24 cellular contexts compared by ENCODE assay signal in the genomic region with DNA sequence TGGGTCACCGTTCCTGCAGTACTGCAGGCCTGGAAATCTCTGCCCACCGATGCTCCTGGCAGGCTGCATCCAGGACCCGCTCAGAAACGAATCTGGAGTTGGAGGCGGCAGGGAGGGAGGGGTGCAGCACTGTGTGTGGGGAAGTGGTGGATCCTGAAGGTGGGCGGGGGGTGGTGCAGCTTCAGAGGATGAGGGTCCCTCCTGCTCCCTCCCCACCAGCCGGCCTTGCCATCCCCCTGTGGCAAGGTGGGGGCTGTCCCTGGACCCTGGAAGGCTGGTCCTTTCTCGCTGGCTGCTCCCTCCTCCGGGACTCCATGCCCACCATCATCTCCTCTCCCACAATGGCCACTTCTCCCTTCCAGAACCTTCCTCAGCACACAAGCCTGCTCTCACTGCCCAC.
"Had no signal": no experiment of that assay in that cellular context is flagged by ENCODE, and none has a peak within 500 bp of the region (broad histone marks: within the 10 kb centered on the region; RNA-seq: fewer than 3 reads in every experiment).

No MANE protein-coding gene starts in this region.

- H3K27me3 ChIP-seq: heart left ventricle, neutrophil, ovary, testis, tibial nerve, uterus had no signal

- H3K27ac Mint-ChIP-seq: memory B cell; natural killer cell treated with Interleukin-12 subunit alpha and Interleukin-12 subunit beta and Interleukin-15 and Interleukin-18, amount 100 ng/mL, for 72 hours; progenitor cell of endocrine pancreas; stimulated activated naive CD8-positive, alpha-beta T cell treated with anti-CD3 and anti-CD28 coated beads, Interleukin-15, Interleukin-2, amounts not matched to agents 100 ng/mL and 50 ng/mL, for 24 hours had no signal

- H3K36me3 ChIP-seq: heart left ventricle, neutrophil, ovary, tibial nerve, uterus had no signal

- H3K4me3 Mint-ChIP-seq: central memory CD8-positive, alpha-beta T cell; memory B cell; natural killer cell treated with Interleukin-12 subunit alpha and Interleukin-12 subunit beta and Interleukin-15 and Interleukin-18, amount 100 ng/mL, for 72 hours; stimulated activated naive CD8-positive, alpha-beta T cell treated with anti-CD3 and anti-CD28 coated beads, Interleukin-15, Interleukin-2, amounts not matched to agents 100 ng/mL and 50 ng/mL, for 24 hours had no signal

- H3K4me1 Mint-ChIP-seq: central memory CD8-positive, alpha-beta T cell; memory B cell had no signal

- H3K4me2 ChIP-seq: smooth muscle cell had no signal

- H3K36me3 Mint-ChIP-seq: memory B cell; natural killer cell treated with Interleukin-12 subunit alpha and Interleukin-12 subunit beta and Interleukin-15 and Interleukin-18, amount 100 ng/mL, for 72 hours had no signal

- FAIRE-seq: endometrium, frontal cortex, islet of Langerhans had no signal

- DNase-seq: cortex of kidney; dorsolateral prefrontal cortex; effector CD8-positive, alpha-beta T cell; heart left ventricle; hippocampal formation; midbrain; ovary; right cardiac atrium; stimulated activated CD4-positive, alpha-beta T cell treated with anti-CD3 and anti-CD28 coated beads, Interleukin-2, amount 100 ng/mL, for 48 hours; testis; uterus had no signal

- H3K9me3 ChIP-seq: heart left ventricle, neutrophil, testis, tibial nerve, uterus had no signal

- H3K27me3 Mint-ChIP-seq: stimulated activated naive CD8-positive, alpha-beta T cell treated with anti-CD3 and anti-CD28 coated beads, Interleukin-15, Interleukin-2, amounts not matched to agents 100 ng/mL and 50 ng/mL, for 24 hours had no signal

- H3K9me3 Mint-ChIP-seq: central memory CD8-positive, alpha-beta T cell; memory B cell; natural killer cell treated with Interleukin-12 subunit alpha and Interleukin-12 subunit beta and Interleukin-15 and Interleukin-18, amount 100 ng/mL, for 72 hours; stimulated activated naive CD8-positive, alpha-beta T cell treated with anti-CD3 and anti-CD28 coated beads, Interleukin-15, Interleukin-2, amounts not matched to agents 100 ng/mL and 50 ng/mL, for 24 hours had no signal

- H3K4me1 ChIP-seq: testis, tibial nerve, uterus had no signal

- ATAC-seq: esophagus mucosa; left lobe of liver; natural killer cell treated with Interleukin-12 subunit alpha and Interleukin-12 subunit beta and Interleukin-15 and Interleukin-18, amount 100 ng/mL, for 72 hours; right cardiac atrium had no signal

- H3K4me3 ChIP-seq: dorsolateral prefrontal cortex, heart left ventricle, ovary, smooth muscle cell, testis, tibial nerve, uterus had no signal

- H3K27ac ChIP-seq: dorsolateral prefrontal cortex, heart left ventricle, neutrophil, ovary, testis, tibial nerve, uterus had no signal
